8 cellular contexts compared by ENCODE assay signal in genomic region chr10:91925022-91925320, GRCh38. TPM values are rescaled to one million over a fixed set of nuclear protein-coding genes. Genes with fewer than 3 reads are reported as not detected.
DNase-seq lines count a peak whose midpoint lies in the region; ATAC-seq, FAIRE-seq and TF ChIP-seq lines count a peak whose summit lies in the region.
"Had no signal": no experiment of that assay in that cellular context is flagged by ENCODE, and none has a peak within 500 bp of the region (broad histone marks: within the 10 kb centered on the region; RNA-seq: fewer than 3 reads in every experiment).

No MANE protein-coding gene starts in this region.

- H4K20me1 ChIP-seq in H9 (ENCODE audit: control insufficient read depth, insufficient read depth, insufficient read length): no peaks in the 10 kb centered on the region

- H3K27me3 ChIP-seq in H9 (ENCODE audit: insufficient read depth, low read length): no peaks in the 10 kb centered on the region
- no peaks in the 10 kb centered on the region for H3K27me3 ChIP-seq in skeletal muscle tissue (ENCODE audit: control insufficient read depth in 3 of 3, insufficient read depth in 3 of 3, low read length in 3 of 3)

- no peak overlapping the region for H3K56ac ChIP-seq in H9 (ENCODE audit: insufficient read length, low read depth, low read length)

- H2BK12ac ChIP-seq in H9 (ENCODE audit: insufficient read length, low read depth, low read length): no peak overlapping the region

- H3K79me1 ChIP-seq in H9 (ENCODE audit: insufficient read depth, low read depth, low read length, poor library complexity, severe bottlenecking): no peaks in the 10 kb centered on the region

- H3K4me3 ChIP-seq in fibroblast of pulmonary artery (replicated peaks; ENCODE audit: low read depth, low read length) (peak overlapping the region; percentile 88), skeletal muscle tissue (ENCODE audit: low read length in 3 of 3) (peak overlapping the region; percentile 24 to 97 (median 72))

- no peak overlapping the region for H3K4ac ChIP-seq in H9 (ENCODE audit: low read depth, low read length)

- H3K4me1 ChIP-seq in H9 (ENCODE audit: insufficient read depth, low read length) (no peaks in the 10 kb centered on the region), skeletal muscle tissue (ENCODE audit: control insufficient read depth in 3 of 3, insufficient read depth in 3 of 3, low read length in 3 of 3) (peaks cover 4 to 16% (median 5%) of the 10 kb centered on the region in 3 donors)

- H3K23ac ChIP-seq in H9 (ENCODE audit: insufficient read length, low read depth, low read length): no peak overlapping the region

- peak overlapping the region; percentile 84 to 94 for H3K4me3 Mint-ChIP-seq in H9
- peak overlapping the region; percentile 96 for H3K4me3 Mint-ChIP-seq in T-helper 17 cell

- H2BK15ac ChIP-seq in H9 (ENCODE audit: low read depth, low read length): no peak overlapping the region

- no peaks in the 10 kb centered on the region for H3K36me3 ChIP-seq in skeletal muscle tissue (ENCODE audit: control insufficient read depth in 3 of 3, insufficient read depth in 3 of 3, low read length in 3 of 3)

- TF ChIP-seq CTCF in H9 (conservative IDR thresholded peaks at IDR 0.05): no peak
- no peak for TF ChIP-seq CTCF in fibroblast of pulmonary artery (IDR thresholded peaks at IDR 0.05; ENCODE audit: low read length, missing control alignments)

- no peak overlapping the region for H3K14ac ChIP-seq in H9 (ENCODE audit: insufficient read depth, low read length)

- no peak overlapping the region for H2AK5ac ChIP-seq in H9 (ENCODE audit: insufficient read length, low read length)

- no peaks in the 10 kb centered on the region for H3K27me3 Mint-ChIP-seq in H9 (ENCODE audit: low read depth)
- H3K27me3 Mint-ChIP-seq in T-helper 17 cell: no peaks in the 10 kb centered on the region

- H2BK20ac ChIP-seq in H9 (ENCODE audit: low read depth, low read length, poor library complexity, severe bottlenecking): no peak overlapping the region

- H3K9ac ChIP-seq in H9 (ENCODE audit: extremely low read depth, insufficient read length, low read length): no peak overlapping the region
- peak overlapping the region in 1 of 3 donors; percentile 94 for H3K9ac ChIP-seq in skeletal muscle tissue (ENCODE audit: low read depth in 1 of 3, low read length in 3 of 3)

- H3T11ph ChIP-seq in H9 (ENCODE audit: low read length): no peak overlapping the region

- no peak overlapping the region for H4K91ac ChIP-seq in H9 (ENCODE audit: insufficient read length, low read depth, low read length)

- ATAC-seq in T-helper 17 cell: no peak
- ATAC-seq in HG02884 (IDR thresholded peaks at IDR 0.05; ENCODE audit: unreplicated experiment): no peak
- ATAC-seq in GM21786 (IDR thresholded peaks at IDR 0.05; ENCODE audit: unreplicated experiment): no peak

- no peak overlapping the region for H4K5ac ChIP-seq in H9 (ENCODE audit: insufficient read length, low read depth, low read length)

- peaks cover 14% of the 10 kb centered on the region; the same call in 1 of the 2 replicates for H3K79me2 ChIP-seq in H9 (ENCODE audit: insufficient read depth, low read length)

- FAIRE-seq in GM12892 (lab: Jason Lieb, UNC): no peak

- no peak overlapping the region for H2BK5ac ChIP-seq in H9 (ENCODE audit: insufficient read length, low read length)

- peaks cover 4% of the 10 kb centered on the region for H3K23me2 ChIP-seq in H9 (ENCODE audit: insufficient read length, low read depth, low read length, poor library complexity, severe bottlenecking)

- WGBS in H9 (ENCODE audit: extremely low coverage, insufficient read length, low lambda C conversion rate): no CpG with 5 or more reads among the region's 2 CpGs

- no peak overlapping the region for H2AFZ ChIP-seq in H9 (ENCODE audit: low read length)

- H3K4me2 ChIP-seq in H9 (ENCODE audit: insufficient read depth, insufficient read length, low read length): peak overlapping the region; percentile 93

- DNase-seq in H9: no peak
- DNase-seq in T-helper 17 cell: no peak
- peak; percentile 62 for DNase-seq in fibroblast of pulmonary artery (ENCODE audit: low read depth)
- no peak for DNase-seq in GM12892 (ENCODE audit: insufficient read length)
- DNase-seq: HCEC 1CT had no signal

- TF ChIP-seq POLR2A in GM12892 (IDR thresholded peaks at IDR 0.05; ENCODE audit: low read depth, low read length): no peak

- no peak overlapping the region for H3K18ac ChIP-seq in H9 (ENCODE audit: insufficient read length, low read depth, low read length)

- H4K8ac ChIP-seq in H9 (replicated peaks; ENCODE audit: insufficient read length, low read depth, low read length): no peak overlapping the region

- no peaks in the 10 kb centered on the region; a peak in 1 of 5 replicates for H3K9me3 Mint-ChIP-seq in H9

- peaks cover 18 to 32% of the 10 kb centered on the region in 2 experiments for H3K4me1 Mint-ChIP-seq in H9
- peaks cover 30% of the 10 kb centered on the region for H3K4me1 Mint-ChIP-seq in T-helper 17 cell

- peaks cover 12 to 20% (median 14%) of the 10 kb centered on the region in 3 experiments for H3K36me3 Mint-ChIP-seq in H9 (ENCODE audit: insufficient read depth in 1 of 3, low read depth in 3 of 3)
- peaks cover 6% of the 10 kb centered on the region for H3K36me3 Mint-ChIP-seq in T-helper 17 cell (ENCODE audit: low read depth)

- H3K27ac Mint-ChIP-seq in H9: no peak overlapping the region
- H3K27ac Mint-ChIP-seq in T-helper 17 cell: peak overlapping the region; percentile 93

- H3K27ac ChIP-seq in H9 (ENCODE audit: insufficient read length, low read depth, low read length): no peak overlapping the region
- no peak overlapping the region for H3K27ac ChIP-seq in skeletal muscle tissue (ENCODE audit: low read depth, low read length)

- H3K9me3 ChIP-seq in H9 (ENCODE audit: control insufficient read depth, low read depth, low read length) (no peaks in the 10 kb centered on the region), T-helper 17 cell (ENCODE audit: control insufficient read depth, low read length, poor library complexity, severe bottlenecking) (no peaks in the 10 kb centered on the region), skeletal muscle tissue (ENCODE audit: control insufficient read depth in 3 of 3, low read length in 3 of 3) (no peaks in the 10 kb centered on the region)

- no peak overlapping the region for H2BK120ac ChIP-seq in H9 (ENCODE audit: low read depth, low read length, poor library complexity, severe bottlenecking)

RNA-seq across cellular contexts. Expression of gene BTAF1, which starts 1.4 kb away (rescaled TPM):
- total RNA-seq in H9 (2021) (42.5 and 45.2 TPM in 2 replicates), T-helper 17 cell (10 to 100 TPM; 66.8 to 68.9 TPM), skeletal muscle tissue (35.5 TPM)
- 67.0 TPM for polyA plus RNA-seq in GM12892 (2012; ENCODE audit: missing spikeins)

RNA-seq across cellular contexts. Expression of gene FGFBP3, which starts 15.7 kb away (rescaled TPM):
- total RNA-seq in H9 (2021) (49.0 and 49.3 TPM in 2 replicates), T-helper 17 cell (1 to 10 TPM; 1.7 to 1.8 TPM), skeletal muscle tissue (1.6 TPM)
- 0.25 TPM for polyA plus RNA-seq in GM12892 (2012; ENCODE audit: missing spikeins)

Comparison
In these comparisons a context has a peak if more than half of its experiments do, and no peak if none do; other contexts are left out.
1. RNA of gene FGFBP3, which starts 15.7 kb away (total RNA-seq): 49.0 to 49.3 TPM in H9; 1.7 to 1.8 TPM in T-helper 17 cell and 1.6 TPM in skeletal muscle tissue (single experiment); every median in the first group is over 10 times any median in the second.